In the genomic region with DNA sequence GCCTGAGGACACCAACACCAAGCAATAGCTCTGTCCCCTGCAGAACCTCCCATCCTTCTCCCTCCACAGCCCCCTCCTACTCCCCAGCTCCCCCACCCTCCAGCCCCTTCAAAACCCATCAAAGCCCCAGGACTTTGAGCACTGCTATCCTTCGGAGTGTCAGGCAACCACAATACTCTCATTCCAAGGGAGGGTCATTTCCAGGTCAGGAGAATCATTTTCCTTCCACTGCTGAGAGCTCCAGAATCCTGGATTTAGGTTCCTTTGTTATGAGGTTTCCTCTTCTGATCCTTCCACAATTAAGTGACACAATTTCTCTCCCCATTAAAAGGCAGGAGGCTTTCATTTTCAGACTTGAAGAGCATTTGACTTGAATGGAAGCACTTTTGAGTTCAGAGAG, we compare ENCODE assay signal across 10 cellular contexts. TPM values are rescaled to one million over a fixed set of nuclear protein-coding genes. Genes with fewer than 3 reads are reported as not detected.
DNase-seq lines count a peak whose midpoint lies in the region; ATAC-seq and TF ChIP-seq lines count a peak whose summit lies in the region.
"Had no signal": no experiment of that assay in that cellular context is flagged by ENCODE, and none has a peak within 500 bp of the region (broad histone marks: within the 10 kb centered on the region; RNA-seq: fewer than 3 reads in every experiment).

No MANE protein-coding gene starts in this region.

- no peak overlapping the region for H3K14ac ChIP-seq in mesenchymal stem cell (ENCODE audit: low read length in 2 of 2)

- no peak overlapping the region for H3K27ac ChIP-seq in ACC112 (ENCODE audit: low read depth, low read length)
- H3K27ac ChIP-seq in mesenchymal stem cell (ENCODE audit: low read length, poor library complexity, severe bottlenecking): peak overlapping the region; percentile 94
- H3K27ac ChIP-seq in gastroesophageal sphincter: no peak overlapping the region
- H3K27ac ChIP-seq: VCaP had no signal

- no peak overlapping the region for H2BK120ac ChIP-seq in mesenchymal stem cell (ENCODE audit: low read depth, low read length)

- no peaks in the 10 kb centered on the region for H3K27me3 Mint-ChIP-seq in activated T-helper 17 cell treated with anti-CD3 and anti-CD28 coated beads, Interleukin-2, amount 50 U/mL, for 72 hours

- no peak overlapping the region for H3K23ac ChIP-seq in mesenchymal stem cell (ENCODE audit: low read length in 2 of 2)

- H3K4me1 Mint-ChIP-seq in activated T-helper 17 cell treated with anti-CD3 and anti-CD28 coated beads, Interleukin-2, amount 50 U/mL, for 72 hours: peaks cover 28% of the 10 kb centered on the region

- peak overlapping the region; percentile 74 for H2BK5ac ChIP-seq in mesenchymal stem cell (ENCODE audit: low read depth, low read length, poor library complexity, severe bottlenecking)

- H2AFZ ChIP-seq in ACC112 (ENCODE audit: low read length, unreplicated experiment) (peak overlapping the region; percentile 92), mesenchymal stem cell (ENCODE audit: low read depth, low read length) (no peak overlapping the region)

- DNase-seq in ELR (ENCODE audit: low read depth) (peak; percentile 45), mesenchymal stem cell (no peak), foreskin melanocyte (no peak), NCI-H2081 treated with DMSO at 0.1 percent for 48 hours (lab: John Stamatoyannopoulos, UW) (no peak)
- DNase-seq: mesendoderm had no signal

- H2AK5ac ChIP-seq in mesenchymal stem cell (ENCODE audit: low read length, severe bottlenecking): no peak overlapping the region

- no peak overlapping the region for H4K91ac ChIP-seq in mesenchymal stem cell (ENCODE audit: low read length)

- no peak for TF ChIP-seq EP300 in gastroesophageal sphincter (IDR thresholded peaks at IDR 0.05)

- 27% methylated on average over 1 of the region's 1 CpG for WGBS in mesenchymal stem cell
- 17% methylated on average over 1 of the region's 1 CpG; no CpG with 5 or more reads in 1 of the 2 donors for WGBS in gastroesophageal sphincter (ENCODE audit: low coverage in 1 of 2), 2 donors

- H3K4ac ChIP-seq in mesenchymal stem cell (ENCODE audit: low read depth in 1 of 2, low read length in 2 of 2): no peak overlapping the region

- H3K36me3 ChIP-seq in ACC112 (ENCODE audit: insufficient read depth, low read length) (no peaks in the 10 kb centered on the region), mesenchymal stem cell (ENCODE audit: control insufficient read depth in 1 of 2, insufficient read depth in 2 of 2, low read depth in 1 of 2, low read length in 2 of 2) (no peaks in the 10 kb centered on the region), gastroesophageal sphincter (no peaks in the 10 kb centered on the region)

- H2BK15ac ChIP-seq in mesenchymal stem cell (ENCODE audit: low read depth, poor library complexity, severe bottlenecking): no peak overlapping the region

- H3K27ac Mint-ChIP-seq in activated T-helper 17 cell treated with anti-CD3 and anti-CD28 coated beads, Interleukin-2, amount 50 U/mL, for 72 hours: no peak overlapping the region

- peak overlapping the region; percentile 77 for H3K4me3 ChIP-seq in ACC112 (ENCODE audit: low read depth, low read length)
- H3K4me3 ChIP-seq in mesenchymal stem cell (ENCODE audit: insufficient read depth in 1 of 2, low read depth in 1 of 2, low read length in 2 of 2): peak overlapping the region in 1 of 2 experiments; percentile 75
- peak overlapping the region in 1 of 2 donors; percentile 25 for H3K4me3 ChIP-seq in gastroesophageal sphincter

- no peak overlapping the region for H3K9ac ChIP-seq in mesenchymal stem cell (ENCODE audit: low read length)

- peak overlapping the region; percentile 71 for H3K4me3 Mint-ChIP-seq in activated T-helper 17 cell treated with anti-CD3 and anti-CD28 coated beads, Interleukin-2, amount 50 U/mL, for 72 hours

- H3K9me3 Mint-ChIP-seq in activated T-helper 17 cell treated with anti-CD3 and anti-CD28 coated beads, Interleukin-2, amount 50 U/mL, for 72 hours: no peaks in the 10 kb centered on the region

- no peak for ATAC-seq in activated T-helper 17 cell treated with anti-CD3 and anti-CD28 coated beads, Interleukin-2, amount 50 U/mL, for 72 hours (replicated peaks)
- ATAC-seq in gastroesophageal sphincter: no peak
- no peak for ATAC-seq in GM19023 (IDR thresholded peaks at IDR 0.05; ENCODE audit: unreplicated experiment)

- no peak overlapping the region for H2BK12ac ChIP-seq in mesenchymal stem cell (ENCODE audit: low read length in 2 of 2)

- H4K8ac ChIP-seq in mesenchymal stem cell (ENCODE audit: low read length): no peak overlapping the region

- no peak for TF ChIP-seq CTCF in gastroesophageal sphincter (IDR thresholded peaks at IDR 0.05)

- H3K4me2 ChIP-seq in mesenchymal stem cell (ENCODE audit: low read length, poor library complexity, severe bottlenecking): peak overlapping the region; percentile 19

- H3K18ac ChIP-seq in mesenchymal stem cell (ENCODE audit: low read depth in 1 of 2, low read length in 2 of 2): no peak overlapping the region

- no peaks in the 10 kb centered on the region for H3K79me1 ChIP-seq in mesenchymal stem cell (replicated peaks; ENCODE audit: low read length, poor library complexity, severe bottlenecking)

- no peaks in the 10 kb centered on the region for H3K79me2 ChIP-seq in ACC112 (ENCODE audit: control insufficient read depth, insufficient read depth, low read length, unreplicated experiment)

- H3K4me1 ChIP-seq in ACC112 (ENCODE audit: control insufficient read depth, insufficient read depth, low read length, unreplicated experiment) (peaks cover 11% of the 10 kb centered on the region), mesenchymal stem cell (ENCODE audit: control insufficient read depth, insufficient read depth, low read depth, low read length) (peaks cover 13% of the 10 kb centered on the region), gastroesophageal sphincter (no peaks in the 10 kb centered on the region)

- no peak for TF ChIP-seq POLR2A in gastroesophageal sphincter (IDR thresholded peaks at IDR 0.05)

- H3K36me3 Mint-ChIP-seq in activated T-helper 17 cell treated with anti-CD3 and anti-CD28 coated beads, Interleukin-2, amount 50 U/mL, for 72 hours (ENCODE audit: low read depth): no peaks in the 10 kb centered on the region

- H3K27me3 ChIP-seq in ACC112 (ENCODE audit: insufficient read depth, low read length) (0 out of 2 replicates have a peak, but pooled peaks cover 7% of the 10 kb centered on the region), mesenchymal stem cell (ENCODE audit: control insufficient read depth in 1 of 2, insufficient read depth in 1 of 2, low read length in 2 of 2) (no peaks in the 10 kb centered on the region), gastroesophageal sphincter (peaks cover 34% of the 10 kb centered on the region)

- H3K9me3 ChIP-seq in mesenchymal stem cell (ENCODE audit: control insufficient read depth, low read length) (peaks cover 11% of the 10 kb centered on the region), gastroesophageal sphincter (peaks cover 0 to 12% (median 0%) of the 10 kb centered on the region in 3 donors)

RNA-seq across cellular contexts. Expression of a gene that starts 24.4 kb away (rescaled TPM):
- total RNA-seq in activated T-helper 17 cell treated with anti-CD3 and anti-CD28 coated beads, Interleukin-2, amount 50 U/mL, for 72 hours: not detected
- polyA plus RNA-seq in mesenchymal stem cell (2013, experiment 1 of 2): not detected
- not detected for polyA plus RNA-seq in mesenchymal stem cell (2013, experiment 2 of 2)
- not detected for total RNA-seq in gastroesophageal sphincter
